In the genomic region with DNA sequence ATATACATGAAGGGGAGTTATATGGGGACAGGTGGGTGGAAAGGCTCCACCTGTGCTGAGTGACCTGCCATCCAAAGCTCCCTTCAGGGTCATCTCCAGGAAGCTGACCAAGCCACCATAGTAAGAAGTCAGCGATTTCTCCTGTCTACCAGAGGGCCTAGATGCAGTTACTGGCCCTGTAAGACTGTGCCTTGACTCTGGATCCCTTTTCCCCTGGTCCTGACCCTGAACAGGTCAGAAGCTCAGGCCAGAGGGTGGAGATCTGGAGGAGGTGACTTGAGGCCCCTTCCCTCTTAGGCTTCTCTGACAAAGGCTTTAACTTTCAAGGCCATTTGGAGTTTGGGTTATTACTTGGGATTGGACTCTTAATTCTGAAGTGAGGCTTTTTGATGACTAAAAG, we compare ENCODE assay signal across 27 cellular contexts.
"Had no signal": no experiment of that assay in that cellular context is flagged by ENCODE, and none has a peak within 500 bp of the region (broad histone marks: within the 10 kb centered on the region; RNA-seq: fewer than 3 reads in every experiment).

No MANE protein-coding gene starts in this region.

- H3K36me3 ChIP-seq: stomach, suprapubic skin, thoracic aorta, thyroid gland, tibial artery, tibial nerve, transverse colon, upper lobe of left lung, upper lobe of right lung, uterus, vagina had no signal

- H3K4me3 ChIP-seq: stomach, suprapubic skin, testis, thoracic aorta, thyroid gland, tibial artery, tibial nerve, transverse colon, upper lobe of left lung, upper lobe of right lung, uterus, vagina had no signal

- ATAC-seq: stimulated activated effector memory CD8-positive, alpha-beta T cell treated with anti-CD3 and anti-CD28 coated beads, Interleukin-12 subunit alpha, Interleukin-12 subunit beta, amount 100 ng/mL, for 72 hours; stimulated activated memory B cell treated with anti-CD40 and anti-IgM and Interleukin-4, amounts not matched to agents 10 μg/mL and 1 μg/mL and 100 μg/mL, for 72 hours; stimulated activated naive B cell treated with anti-CD40 and anti-IgM and Interleukin-4, amounts not matched to agents 10 μg/mL and 1 μg/mL and 100 μg/mL, for 72 hours; stimulated activated naive CD8-positive, alpha-beta T cell treated with anti-CD3 and anti-CD28 coated beads, Interleukin-15, amount 100 ng/mL, for 72 hours; stimulated activated naive CD8-positive, alpha-beta T cell treated with anti-CD3 and anti-CD28 coated beads, Interleukin-15, Interleukin-2, amounts not matched to agents 100 U/mL and 50 U/mL, for 24 hours; upper lobe of right lung had no signal

- H3K9me3 ChIP-seq: stomach, suprapubic skin, testis, thoracic aorta, thyroid gland, tibial artery, tibial nerve, transverse colon, upper lobe of left lung, upper lobe of right lung, uterus, vagina had no signal

- H3K27ac ChIP-seq: stomach, suprapubic skin, testis, thoracic aorta, thyroid gland, tibial artery, tibial nerve, transverse colon, upper lobe of left lung, upper lobe of right lung, uterus, vagina had no signal

- H3K4me1 ChIP-seq: suprapubic skin, testis, thyroid gland, tibial artery, tibial nerve, transverse colon, upper lobe of left lung, upper lobe of right lung, uterus, vagina had no signal

- H3K27me3 ChIP-seq: stomach, suprapubic skin, testis, thyroid gland, tibial artery, tibial nerve, transverse colon, upper lobe of left lung, uterus, vagina had no signal

- DNase-seq: stimulated activated CD4-positive, alpha-beta T cell treated with anti-CD3 and anti-CD28 coated beads, Interleukin-2, amount 100 ng/mL, for 48 hours; stimulated activated CD4-positive, alpha-beta T cell treated with anti-CD3 and anti-CD28 coated beads, Interleukin-4, amount 100 ng/mL, for 1 hour; stimulated activated CD4-positive, alpha-beta T cell treated with anti-CD3 and anti-CD28 coated beads, Interleukin-4, amount 100 ng/mL, for 24 hours; stimulated activated CD4-positive, alpha-beta T cell treated with anti-CD3 and anti-CD28 coated beads, Interleukin-4, amount 100 ng/mL, for 4 hours; stimulated activated CD8-positive, alpha-beta memory T cell treated with anti-CD3 and anti-CD28 coated beads, Interleukin-4, amount 100 ng/mL, for 48 hours; stimulated activated naive B cell treated with anti-CD40 and anti-IgM and Interleukin-4, amounts not matched to agents 10 μg/mL and 1 μg/mL and 100 μg/mL, for 72 hours; stimulated activated naive CD4-positive, alpha-beta T cell; stimulated activated naive CD4-positive, alpha-beta T cell treated with Interleukin-2 at 50 U/mL for 16 hours; stimulated activated naive CD8-positive, alpha-beta T cell treated with anti-CD3 and anti-CD28 coated beads, Interleukin-15, amount 100 ng/mL, for 72 hours; stimulated activated naive CD8-positive, alpha-beta T cell treated with anti-CD3 and anti-CD28 coated beads, Interleukin-15, Interleukin-2, amounts not matched to agents 100 U/mL and 50 U/mL, for 24 hours; stomach; substantia nigra; testis; thyroid gland; tibial artery; transverse colon; trophoblast cell; upper lobe of left lung; upper lobe of right lung; uterus had no signal

- FAIRE-seq: urothelium cell line had no signal
